22 cellular contexts compared by ENCODE assay signal in genomic region chr17:43665387-43666101, GRCh38. TPM values are rescaled to one million over a fixed set of nuclear protein-coding genes. Genes with fewer than 3 reads are reported as not detected.
A peak's percentile ranks its signal among the peaks of the same experiment; 100 is the strongest.
DNase-seq lines count a peak whose midpoint lies in the region; ATAC-seq and TF ChIP-seq lines count a peak whose summit lies in the region.
"Had no signal": no experiment of that assay in that cellular context is flagged by ENCODE, and none has a peak within 500 bp of the region (broad histone marks: within the 10 kb centered on the region; RNA-seq: fewer than 3 reads in every experiment).

No MANE protein-coding gene starts in this region.

- H3K4me1 ChIP-seq in foreskin keratinocyte: peaks cover 17% of the 10 kb centered on the region
- no peaks in the 10 kb centered on the region for H3K4me1 ChIP-seq in lower lobe of right lung
- peaks cover 0 to 49% (median 13%) of the 10 kb centered on the region in 5 donors for H3K4me1 ChIP-seq in subcutaneous abdominal adipose tissue (ENCODE audit: control insufficient read depth in 5 of 5, insufficient read depth in 5 of 5, low read length in 5 of 5)

- TF ChIP-seq CTCF in RWPE1 (conservative IDR thresholded peaks at IDR 0.05; ENCODE audit: low read depth): no peak
- TF ChIP-seq CTCF in foreskin keratinocyte (conservative IDR thresholded peaks at IDR 0.05): no peak
- TF ChIP-seq CTCF in lower lobe of right lung (IDR thresholded peaks at IDR 0.05): no peak

- H3K27me3 ChIP-seq in foreskin keratinocyte (no peaks in the 10 kb centered on the region), lower lobe of right lung (ENCODE audit: low read depth) (no peaks in the 10 kb centered on the region), subcutaneous abdominal adipose tissue (ENCODE audit: control insufficient read depth in 5 of 5, insufficient read depth in 4 of 5, low read length in 5 of 5) (peaks cover 0 to 12% (median 3%) of the 10 kb centered on the region in 5 donors)

- H3K27ac ChIP-seq in RWPE1 (peak overlapping the region; percentile 27), foreskin keratinocyte (no peak overlapping the region), lower lobe of right lung (no peak overlapping the region), subcutaneous abdominal adipose tissue (ENCODE audit: low read depth, low read length) (peak overlapping the region; percentile 46)
- H3K27ac ChIP-seq: epithelial cell of prostate, neutrophil had no signal

- H3K4me3 ChIP-seq in lower lobe of right lung: no peak overlapping the region
- H3K4me3 ChIP-seq in subcutaneous abdominal adipose tissue (ENCODE audit: low read depth in 1 of 5, low read length in 5 of 5): no peak overlapping the region

- CTCF ChIA-PET in RWPE1 (lab: Yijun Ruan, JAX): interaction anchor here (1.1 kb wide), 1 partner anchor 50 kb away, joined by 3 read pairs; no protein-coding TSS in a partner anchor

- DNase-seq in RWPE1 (ENCODE audit: low spot score) (no peak), foreskin keratinocyte (peak in 1 of 2 donors; percentile 48), lower lobe of right lung (no peak), NCI-H187 treated with DMSO at 0.1 percent for 48 hours (lab: John Stamatoyannopoulos, UW) (no peak)
- DNase-seq in activated CD4-positive, alpha-beta T cell treated with anti-CD3 and anti-CD28 coated beads, Interleukin-2, amount 50 U/mL, for 48 hours: no peak
- DNase-seq: activated CD4-positive, CD25-positive, alpha-beta regulatory T cell; activated CD8-positive, alpha-beta memory T cell treated with anti-CD3 and anti-CD28 coated beads, Interleukin-2, amount 50 U/mL, for 48 hours; AML-193; central memory CD4-positive, alpha-beta T cell; DMS153; hypothalamus; NCI-H1694; NCI-H524 treated with DMSO at 0.1 percent for 48 hours; stimulated activated naive CD8-positive, alpha-beta T cell treated with anti-CD3 and anti-CD28 coated beads, Interleukin-15, amount 100 ng/mL, for 72 hours; T-cell had no signal

- ATAC-seq in foreskin keratinocyte (peak; percentile 23), lower lobe of right lung (peak; percentile 21 to 41), HG03175 (IDR thresholded peaks at IDR 0.05; ENCODE audit: unreplicated experiment) (no peak), GM18511 (IDR thresholded peaks at IDR 0.05; ENCODE audit: unreplicated experiment) (no peak)
- ATAC-seq: Panc1; stimulated activated naive CD8-positive, alpha-beta T cell treated with anti-CD3 and anti-CD28 coated beads, Interleukin-15, amount 100 ng/mL, for 72 hours; T-cell had no signal

- H3K9me3 ChIP-seq in lower lobe of right lung: no peaks in the 10 kb centered on the region
- no peaks in the 10 kb centered on the region for H3K9me3 ChIP-seq in subcutaneous abdominal adipose tissue (ENCODE audit: control insufficient read depth in 5 of 5, low read length in 5 of 5)
- H3K9me3 ChIP-seq: neutrophil had no signal

- POLR2A ChIA-PET in RWPE1 (lab: Yijun Ruan, JAX; ENCODE audit: low non-redundant PET): no interaction called here

- no peak overlapping the region for H3K9ac ChIP-seq in subcutaneous abdominal adipose tissue (ENCODE audit: low read length in 5 of 5)

- intact Hi-C loops in lower lobe of right lung (cut with DNase I): no loop called here

- H3K36me3 ChIP-seq in lower lobe of right lung (no peaks in the 10 kb centered on the region), subcutaneous abdominal adipose tissue (ENCODE audit: control insufficient read depth in 5 of 5, insufficient read depth in 5 of 5, low read length in 5 of 5) (no peaks in the 10 kb centered on the region)
- H3K36me3 ChIP-seq: neutrophil had no signal

RNA-seq across cellular contexts. Expression of gene MEOX1, which starts 3.8 kb away (rescaled TPM):
- total RNA-seq in foreskin keratinocyte (0.17 and 0.18 TPM in 2 replicates), lower lobe of right lung (0.86 TPM)
- polyA plus RNA-seq in foreskin keratinocyte: 0.16 and 0.18 TPM in 2 replicates
- total RNA-seq: lung microvascular endothelial cell had no signal

Comparison
In these comparisons a context has a peak if more than half of its experiments do, and no peak if none do; other contexts are left out.
1. H3K27ac ChIP-seq: peak in RWPE1 (single experiment) and subcutaneous abdominal adipose tissue (single experiment); none in foreskin keratinocyte (single experiment) and lower lobe of right lung (single experiment).
2. ATAC-seq: peak in foreskin keratinocyte (single experiment) and lower lobe of right lung (2 of 2); none in HG03175 (single experiment) and GM18511 (single experiment).